In genomic region chr2:48530033-48530804, GRCh38 we compare ENCODE assay signal across 8 cellular contexts. TPM values are rescaled to one million over a fixed set of nuclear protein-coding genes. Genes with fewer than 3 reads are reported as not detected.
DNase-seq lines count a peak whose midpoint lies in the region; ATAC-seq, FAIRE-seq and TF ChIP-seq lines count a peak whose summit lies in the region.

A gene with protein sequence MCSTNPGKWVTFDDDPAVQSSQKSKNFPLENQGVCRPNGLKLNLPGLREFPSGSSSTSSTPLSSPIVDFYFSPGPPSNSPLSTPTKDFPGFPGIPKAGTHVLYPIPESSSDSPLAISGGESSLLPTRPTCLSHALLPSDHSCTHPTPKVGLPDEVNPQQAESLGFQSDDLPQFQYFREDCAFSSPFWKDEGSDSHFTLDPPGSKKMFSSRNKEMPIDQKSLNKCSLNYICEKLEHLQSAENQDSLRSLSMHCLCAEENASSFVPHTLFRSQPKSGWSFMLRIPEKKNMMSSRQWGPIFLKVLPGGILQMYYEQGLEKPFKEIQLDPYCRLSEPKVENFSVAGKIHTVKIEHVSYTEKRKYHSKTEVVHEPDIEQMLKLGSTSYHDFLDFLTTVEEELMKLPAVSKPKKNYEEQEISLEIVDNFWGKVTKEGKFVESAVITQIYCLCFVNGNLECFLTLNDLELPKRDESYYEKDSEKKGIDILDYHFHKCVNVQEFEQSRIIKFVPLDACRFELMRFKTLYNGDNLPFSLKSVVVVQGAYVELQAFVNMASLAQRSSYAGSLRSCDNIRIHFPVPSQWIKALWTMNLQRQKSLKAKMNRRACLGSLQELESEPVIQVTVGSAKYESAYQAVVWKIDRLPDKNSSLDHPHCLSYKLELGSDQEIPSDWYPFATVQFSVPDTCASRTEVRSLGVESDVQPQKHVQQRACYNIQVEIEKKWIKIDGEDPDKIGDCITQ (plus strand): TSS chr2:48530154. CDS start chr2:48580634, 50,480 bp downstream.

- peak within 1 kb of the TSS; percentile 87 for H2AFZ ChIP-seq in endothelial cell of umbilical vein (ENCODE audit: low read depth, low read length)

- dilution Hi-C loops in endothelial cell of umbilical vein (cut with MboI; ENCODE audit: extremely low pct_ligation_motif_present, low sequenced_read_pairs) = no loop called here

- H3K36me3 ChIP-seq in endothelial cell of umbilical vein (ENCODE audit: control insufficient read depth in 2 of 2, extremely low read depth in 1 of 2, insufficient read depth in 2 of 2, low read length in 2 of 2) (no peaks in the 10 kb centered on the region), thoracic aorta (no peaks in the 10 kb centered on the region)

- peaks cover 25% of the 10 kb centered on the region for H3K4me1 ChIP-seq in endothelial cell of umbilical vein (ENCODE audit: control insufficient read depth, extremely low read depth, insufficient read depth, low read length)
- peaks cover 14 to 23% of the 10 kb centered on the region in 2 donors for H3K4me1 ChIP-seq in thoracic aorta (ENCODE audit: control insufficient read depth in 1 of 2, low read depth in 2 of 2)

- peak within 1 kb of the TSS; percentile 80 for H3K4me3 Mint-ChIP-seq in activated CD4-positive, alpha-beta memory T cell treated with anti-CD3 and anti-CD28 coated beads for 36 hours

- TF ChIP-seq CTCF in endothelial cell of umbilical vein (IDR thresholded peaks at IDR 0.05; ENCODE audit: extremely low read depth in 1 of 2, insufficient read depth in 1 of 2, low read depth in 1 of 2, low read length in 2 of 2) (no peak), thoracic aorta (IDR thresholded peaks at IDR 0.05) (peak; percentile 17)

- H3K4me3 ChIP-seq in endothelial cell of umbilical vein (replicated peaks in 1 of 3; ENCODE audit: insufficient read depth in 1 of 3, low read depth in 1 of 3, low read length in 3 of 3) (peak within 1 kb of the TSS; percentile 49 to 83 (median 81)), thoracic aorta (peak within 1 kb of the TSS; percentile 96)

- H3K4me2 ChIP-seq in endothelial cell of umbilical vein (ENCODE audit: insufficient read depth, low read length) = peak within 1 kb of the TSS; percentile 91

- no peaks in the 10 kb centered on the region for H3K9me3 Mint-ChIP-seq in activated CD4-positive, alpha-beta memory T cell treated with anti-CD3 and anti-CD28 coated beads for 36 hours

- H3K27me3 Mint-ChIP-seq in activated CD4-positive, alpha-beta memory T cell treated with anti-CD3 and anti-CD28 coated beads for 36 hours = no peaks in the 10 kb centered on the region

- H4K20me1 ChIP-seq in endothelial cell of umbilical vein (replicated peaks; ENCODE audit: control insufficient read depth, extremely low read depth, insufficient read depth, low read length) = no peaks in the 10 kb centered on the region

- H3K79me2 ChIP-seq in endothelial cell of umbilical vein (ENCODE audit: control insufficient read depth, insufficient read depth, low read length) = peaks cover 7% of the 10 kb centered on the region

- peak within 1 kb of the TSS; percentile 40 for H3K9ac ChIP-seq in endothelial cell of umbilical vein (replicated peaks; ENCODE audit: extremely low read depth, insufficient read depth, low read length)

- H3K27ac ChIP-seq in endothelial cell of umbilical vein (ENCODE audit: insufficient read depth, low read depth, low read length) (peak within 1 kb of the TSS; percentile 40), thoracic aorta (peak within 1 kb of the TSS; percentile 81 to 87)

- H3K9me3 ChIP-seq in endothelial cell of umbilical vein (replicated peaks; ENCODE audit: control insufficient read depth, insufficient read depth, low read length) = no peaks in the 10 kb centered on the region
- H3K9me3 ChIP-seq in thoracic aorta = no peaks in the 10 kb centered on the region

- DNase-seq in NCI-H345 (lab: John Stamatoyannopoulos, UW) (peak; percentile 33), NCI-H345 treated with DMSO at 0.1 percent for 48 hours (lab: John Stamatoyannopoulos, UW; ENCODE audit: unreplicated experiment) (no peak), HTR-8/SVneo (ENCODE audit: insufficient read length, low spot score) (peak; percentile 54), endothelial cell of umbilical vein (ENCODE audit: low read depth, low spot score) (peak; percentile 38), mucosa of gallbladder (ENCODE audit: low spot score) (peak; percentile 46), thoracic aorta (ENCODE audit: low spot score) (no peak)
- DNase-seq in activated CD4-positive, alpha-beta memory T cell treated with anti-CD3 and anti-CD28 coated beads for 36 hours = peak; percentile 31

- ATAC-seq in thoracic aorta (ENCODE audit: insufficient number of reproducible peaks, low FRiP score, low read depth) (no peak), GM21515 (IDR thresholded peaks at IDR 0.05; ENCODE audit: unreplicated experiment) (no peak)

- FAIRE-seq in HTR-8/SVneo (lab: Jason Lieb, UNC) (no peak), endothelial cell of umbilical vein (lab: Jason Lieb, UNC) (no peak)

- H3K27ac Mint-ChIP-seq in activated CD4-positive, alpha-beta memory T cell treated with anti-CD3 and anti-CD28 coated beads for 36 hours = no peak within 1 kb of the TSS

- H3K36me3 Mint-ChIP-seq in activated CD4-positive, alpha-beta memory T cell treated with anti-CD3 and anti-CD28 coated beads for 36 hours = peaks cover 4% of the 10 kb centered on the region

- TF ChIP-seq POLR2A in endothelial cell of umbilical vein (IDR thresholded peaks at IDR 0.05; ENCODE audit: low read depth, low read length) = peak; percentile 20

- POLR2A ChIA-PET in activated CD4-positive, alpha-beta memory T cell treated with anti-CD3 and anti-CD28 coated beads for 36 hours (lab: Charles Lee) = no interaction called here
- POLR2A ChIA-PET in endothelial cell of umbilical vein (lab: Charles Lee) = no interaction called here

- peaks cover 17% of the 10 kb centered on the region for H3K4me1 Mint-ChIP-seq in activated CD4-positive, alpha-beta memory T cell treated with anti-CD3 and anti-CD28 coated beads for 36 hours (ENCODE audit: low read depth)

- no peaks in the 10 kb centered on the region for H3K9me1 ChIP-seq in endothelial cell of umbilical vein (replicated peaks; ENCODE audit: control insufficient read depth, extremely low read depth, insufficient read depth, low read length)

- intact Hi-C loops in activated CD4-positive, alpha-beta memory T cell treated with anti-CD3 and anti-CD28 coated beads for 36 hours (cut with micrococcal nuclease) = no loop called here
- intact Hi-C loops in endothelial cell of umbilical vein (cut with micrococcal nuclease) = loop anchor here (2.0 kb wide), 2 partner anchors 19 to 59 kb away; no protein-coding TSS in a partner anchor

- no TSS peak for BruUV-seq in endothelial cell of umbilical vein (replicated peaks; lab: Mats Ljungman, UMichigan)

- CTCF ChIA-PET in activated CD4-positive, alpha-beta memory T cell treated with anti-CD3 and anti-CD28 coated beads for 36 hours (lab: Charles Lee) = no interaction called here
- CTCF ChIA-PET in endothelial cell of umbilical vein (lab: Charles Lee) = interaction anchor here (1.1 to 2.8 kb wide), 6 partner anchors 10 to 70 kb away, joined by 3 to 10 read pairs (median 4); no protein-coding TSS in a partner anchor

- H3K27me3 ChIP-seq in endothelial cell of umbilical vein (ENCODE audit: control insufficient read depth in 2 of 2, insufficient read depth in 2 of 2, low read length in 2 of 2) (no peaks in the 10 kb centered on the region), thoracic aorta (replicated peaks; ENCODE audit: insufficient read depth) (no peaks in the 10 kb centered on the region)

TF ChIP-seq in endothelial cell of umbilical vein, 7 proteins besides CTCF, POLR2A, EP300 and RAD21:
- TF ChIP-seq EZH2 (IDR thresholded peaks at IDR 0.05; ENCODE audit: borderline replicate concordance, low read depth, low read length, severe bottlenecking) (no peak), POLR2AphosphoS5 (IDR thresholded peaks at IDR 0.05; ENCODE audit: insufficient read depth, low read depth, low read length) (no peak), FOS (IDR thresholded peaks at IDR 0.05; ENCODE audit: borderline replicate concordance, insufficient read depth, low read length) (no peak)

RNA-seq across cellular contexts. Expression of the gene that starts here (rescaled TPM):
- 1 to 10 TPM; 1.2 TPM for total RNA-seq in activated CD4-positive, alpha-beta memory T cell treated with anti-CD3 and anti-CD28 coated beads for 36 hours
- 12.0 and 12.1 TPM in 2 replicates for total RNA-seq in endothelial cell of umbilical vein
- polyA plus RNA-seq in endothelial cell of umbilical vein = 5.8 and 6.3 TPM in 2 replicates
- 5.8 and 6.0 TPM in 2 replicates for polyA plus RNA-seq in endothelial cell of umbilical vein (2011; cell fraction: cytosol; rRNA removed)
- polyA plus RNA-seq in endothelial cell of umbilical vein (2011; cell fraction: nucleus; rRNA removed) = 8.2 and 8.9 TPM in 2 replicates
- 9.5 and 14.4 TPM in 2 replicates for polyA plus RNA-seq in endothelial cell of umbilical vein (2012)
- polyA minus RNA-seq in endothelial cell of umbilical vein = 14.0 and 15.2 TPM in 2 replicates
- polyA minus RNA-seq in endothelial cell of umbilical vein (2011; cell fraction: cytosol; rRNA and poly(A)+ RNA removed) = not detected
- polyA minus RNA-seq in endothelial cell of umbilical vein (2011; cell fraction: nucleus; rRNA and poly(A)+ RNA removed) = 11.1 and 12.1 TPM in 2 replicates
- total RNA-seq in mucosa of gallbladder = 30.7 TPM
- 10 to 100 TPM; 39.2 to 42.4 TPM for total RNA-seq in thoracic aorta

Comparison
In these comparisons a context has a peak if more than half of its experiments do, and no peak if none do; other contexts are left out.
1. DNase-seq: peak in NCI-H345 (single experiment), HTR-8/SVneo (single experiment), activated CD4-positive, alpha-beta memory T cell treated with anti-CD3 and anti-CD28 coated beads for 36 hours (single experiment), endothelial cell of umbilical vein (single experiment) and mucosa of gallbladder (single experiment); none in NCI-H345 treated with DMSO at 0.1 percent for 48 hours (single experiment) and thoracic aorta (single experiment).